ENCODE assay signal across 9 cellular contexts in the genomic region with DNA sequence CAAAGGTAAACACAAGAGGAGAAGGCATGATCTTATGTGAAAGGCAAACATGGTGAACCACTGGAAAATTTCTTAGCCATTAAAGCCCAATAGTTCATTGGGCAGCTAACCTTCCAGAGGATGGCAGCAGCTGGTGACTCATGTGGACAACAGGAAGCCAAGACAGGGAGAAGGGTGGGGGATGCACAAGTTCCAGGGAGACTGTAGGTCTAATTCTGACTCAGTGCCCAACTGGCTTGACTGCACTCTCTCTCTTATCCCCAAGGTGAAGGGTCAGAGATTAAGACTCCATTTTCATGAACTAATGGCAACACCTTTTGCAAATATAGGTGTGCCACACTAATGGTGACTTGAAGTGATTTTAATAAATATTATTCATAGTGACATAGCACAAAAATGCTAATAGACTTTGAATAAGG. TPM values are rescaled to one million over a fixed set of nuclear protein-coding genes. Genes with fewer than 3 reads are reported as not detected.
A peak's percentile ranks its signal among the peaks of the same experiment; 100 is the strongest.
DNase-seq lines count a peak whose midpoint lies in the region; ATAC-seq, FAIRE-seq and TF ChIP-seq lines count a peak whose summit lies in the region.
"Had no signal": no experiment of that assay in that cellular context is flagged by ENCODE, and none has a peak within 500 bp of the region (broad histone marks: within the 10 kb centered on the region; RNA-seq: fewer than 3 reads in every experiment).

No MANE protein-coding gene starts in this region.

- H4K20me1 ChIP-seq in astrocyte (ENCODE audit: insufficient read depth, low read length) (no peaks in the 10 kb centered on the region), hepatocyte (ENCODE audit: insufficient read depth, poor library complexity, severe bottlenecking) (no peaks in the 10 kb centered on the region)

- intact Hi-C loops in MCF 10A (cut with micrococcal nuclease) (loop anchor here (2.0 kb wide), 2 partner anchors 48 to 56 kb away; partner anchors contain the start of gene SLC35B4), breast epithelium (cut with DNase I; ENCODE audit: low total_unique reads) (no loop called here)
- intact Hi-C loops in activated CD4-positive, alpha-beta memory T cell treated with anti-CD3 and anti-CD28 coated beads for 36 hours (cut with micrococcal nuclease), result no loop called here

- FAIRE-seq in astrocyte (lab: Jason Lieb, UNC), result no peak

- TF ChIP-seq POLR2A in breast epithelium (IDR thresholded peaks at IDR 0.05), result no peak

- H3K27me3 Mint-ChIP-seq in MCF 10A (ENCODE audit: insufficient read depth, unreplicated experiment) (no peaks in the 10 kb centered on the region), astrocyte (ENCODE audit: low read depth, unreplicated experiment) (peaks cover 15% of the 10 kb centered on the region)
- peaks cover 17% of the 10 kb centered on the region for H3K27me3 Mint-ChIP-seq in activated CD4-positive, alpha-beta memory T cell treated with anti-CD3 and anti-CD28 coated beads for 36 hours

- H2AFZ ChIP-seq in astrocyte (ENCODE audit: low read depth, low read length), result no peak overlapping the region
- H2AFZ ChIP-seq in hepatocyte, result no peak overlapping the region

- H3K27ac Mint-ChIP-seq in MCF 10A (ENCODE audit: low read depth, unreplicated experiment) (peak overlapping the region; percentile 88), astrocyte (ENCODE audit: unreplicated experiment) (no peak overlapping the region)
- H3K27ac Mint-ChIP-seq in activated CD4-positive, alpha-beta memory T cell treated with anti-CD3 and anti-CD28 coated beads for 36 hours, result no peak overlapping the region

- H3K4me1 Mint-ChIP-seq in MCF 10A (ENCODE audit: insufficient read depth, unreplicated experiment), result peaks cover 54% of the 10 kb centered on the region
- peaks cover 19% of the 10 kb centered on the region for H3K4me1 Mint-ChIP-seq in astrocyte (ENCODE audit: low read depth, unreplicated experiment)
- H3K4me1 Mint-ChIP-seq in activated CD4-positive, alpha-beta memory T cell treated with anti-CD3 and anti-CD28 coated beads for 36 hours (ENCODE audit: low read depth), result no peaks in the 10 kb centered on the region

- no peak for ATAC-seq in HG03432 (IDR thresholded peaks at IDR 0.05; ENCODE audit: unreplicated experiment)

- TF ChIP-seq CTCF in MCF 10A (IDR thresholded peaks at IDR 0.05; ENCODE audit: unreplicated experiment) (no peak), breast epithelium (IDR thresholded peaks at IDR 0.05) (no peak), astrocyte (IDR thresholded peaks at IDR 0.05; ENCODE audit: insufficient read depth, low read depth, low read length) (no peak), hepatocyte (IDR thresholded peaks at IDR 0.05; ENCODE audit: poor library complexity) (no peak)

- H3K4me3 Mint-ChIP-seq in MCF 10A (ENCODE audit: unreplicated experiment) (no peak overlapping the region), astrocyte (ENCODE audit: unreplicated experiment) (no peak overlapping the region)
- H3K4me3 Mint-ChIP-seq in activated CD4-positive, alpha-beta memory T cell treated with anti-CD3 and anti-CD28 coated beads for 36 hours, result no peak overlapping the region

- CTCF ChIA-PET in MCF 10A (lab: Yijun Ruan, JAX), result interaction anchor here (1.0 to 1.1 kb wide), 2 partner anchors 11 to 32 kb away, joined by 4 to 5 read pairs; no protein-coding TSS in a partner anchor
- CTCF ChIA-PET in activated CD4-positive, alpha-beta memory T cell treated with anti-CD3 and anti-CD28 coated beads for 36 hours (lab: Charles Lee), result interaction anchor here (1.7 kb wide), 1 partner anchor 94 kb away, joined by 4 read pairs; the partner anchor contains the start of gene AKR1B1

- POLR2A ChIA-PET in MCF 10A (lab: Yijun Ruan, JAX), result interaction anchor here (0.9 to 2.6 kb wide), 4 partner anchors 9 to 235 kb away, joined by 5 to 12 read pairs (median 7); partner anchors contain the start of gene SLC35B4
- POLR2A ChIA-PET in activated CD4-positive, alpha-beta memory T cell treated with anti-CD3 and anti-CD28 coated beads for 36 hours (lab: Charles Lee), result no interaction called here

- H3K9me3 ChIP-seq in breast epithelium, result no peaks in the 10 kb centered on the region
- H3K9me3 ChIP-seq in astrocyte (ENCODE audit: insufficient read depth, low read depth, low read length), result no peaks in the 10 kb centered on the region
- H3K9me3 ChIP-seq in hepatocyte (ENCODE audit: low read depth), result no peaks in the 10 kb centered on the region

- H3K9me3 Mint-ChIP-seq in MCF 10A (ENCODE audit: unreplicated experiment) (no peaks in the 10 kb centered on the region), astrocyte (ENCODE audit: unreplicated experiment) (peaks cover 2% of the 10 kb centered on the region)
- H3K9me3 Mint-ChIP-seq in activated CD4-positive, alpha-beta memory T cell treated with anti-CD3 and anti-CD28 coated beads for 36 hours, result no peaks in the 10 kb centered on the region

- H3K4me1 ChIP-seq in breast epithelium, result peaks cover 0 to 8% of the 10 kb centered on the region in 2 donors
- peaks cover 4% of the 10 kb centered on the region for H3K4me1 ChIP-seq in astrocyte (ENCODE audit: insufficient read depth, low read length)
- H3K4me1 ChIP-seq in hepatocyte (ENCODE audit: insufficient read depth), result peaks cover 21% of the 10 kb centered on the region

- H3K27ac ChIP-seq in breast epithelium (no peak overlapping the region), astrocyte (ENCODE audit: low read depth, low read length) (no peak overlapping the region), hepatocyte (peak overlapping the region; percentile 82)

- no peaks in the 10 kb centered on the region for H3K9me2 ChIP-seq in hepatocyte (replicated peaks; ENCODE audit: insufficient read depth)

- no peak overlapping the region for H3K9ac ChIP-seq in astrocyte (ENCODE audit: low read length)

- no peaks in the 10 kb centered on the region for H3K27me3 ChIP-seq in breast epithelium
- no peaks in the 10 kb centered on the region for H3K27me3 ChIP-seq in astrocyte (ENCODE audit: insufficient read depth, low read length)
- no peaks in the 10 kb centered on the region for H3K27me3 ChIP-seq in hepatocyte

- DNase-seq in MCF 10A (ENCODE audit: unreplicated experiment) (peak; percentile 92), breast epithelium (ENCODE audit: low spot score in 2 of 2) (no peak), astrocyte (ENCODE audit: low read depth) (peak; percentile 36), hepatocyte (ENCODE audit: low spot score) (peak; percentile 65), cerebellum (ENCODE audit: low spot score) (no peak), cerebellar nuclear complex (lab: John Stamatoyannopoulos, UW) (no peak)
- no peak for DNase-seq in activated CD4-positive, alpha-beta memory T cell treated with anti-CD3 and anti-CD28 coated beads for 36 hours
- DNase-seq: SHP77 treated with DMSO at 0.1 percent for 48 hours had no signal

- H3K79me2 ChIP-seq in astrocyte (ENCODE audit: insufficient read depth, low read length), result no peaks in the 10 kb centered on the region
- no peaks in the 10 kb centered on the region for H3K79me2 ChIP-seq in hepatocyte

- H3K4me3 ChIP-seq in breast epithelium, result no peak overlapping the region
- no peak overlapping the region for H3K4me3 ChIP-seq in astrocyte (ENCODE audit: insufficient read depth, low read depth, low read length)
- H3K4me3 ChIP-seq in hepatocyte, result no peak overlapping the region

- H3K36me3 ChIP-seq in breast epithelium (no peaks in the 10 kb centered on the region), astrocyte (ENCODE audit: insufficient read depth, low read length) (no peaks in the 10 kb centered on the region), hepatocyte (replicated peaks; ENCODE audit: insufficient read depth, low read depth) (no peaks in the 10 kb centered on the region)

- no TSS peak for BruUV-seq in MCF 10A (replicated peaks; lab: Mats Ljungman, UMichigan)

- H3K4me2 ChIP-seq in astrocyte (ENCODE audit: low read length) (no peak overlapping the region), hepatocyte (no peak overlapping the region)

- no peaks in the 10 kb centered on the region for H3K36me3 Mint-ChIP-seq in MCF 10A (ENCODE audit: insufficient read depth, unreplicated experiment)
- no peaks in the 10 kb centered on the region for H3K36me3 Mint-ChIP-seq in astrocyte (ENCODE audit: low read depth, unreplicated experiment)
- H3K36me3 Mint-ChIP-seq in activated CD4-positive, alpha-beta memory T cell treated with anti-CD3 and anti-CD28 coated beads for 36 hours, result no peaks in the 10 kb centered on the region

RNA-seq across cellular contexts. Expression of gene SLC35B4, which starts 47.9 kb away (rescaled TPM):
- 18.6 and 24.5 TPM in 2 replicates for total RNA-seq in MCF 10A (2022)
- 10 to 100 TPM in 1 of 3 donors, 1 to 10 TPM in 2; 7.3 to 13.8 (median 8.5) TPM for total RNA-seq in breast epithelium
- total RNA-seq in astrocyte, result 14.3 and 23.2 TPM in 2 replicates
- total RNA-seq in hepatocyte, result 12.8 and 13.7 TPM in 2 replicates
- 18.8 and 24.1 TPM in 2 replicates for polyA plus RNA-seq in hepatocyte
- 10 to 100 TPM; 10.9 to 14.5 TPM for total RNA-seq in activated CD4-positive, alpha-beta memory T cell treated with anti-CD3 and anti-CD28 coated beads for 36 hours
- total RNA-seq in cerebellum, result 24.3 TPM

Comparison
In these comparisons a context has a peak if more than half of its experiments do, and no peak if none do; other contexts are left out.
1. DNase-seq: peak in MCF 10A (single experiment), astrocyte (single experiment) and hepatocyte (single experiment); none in breast epithelium (0 of 2), activated CD4-positive, alpha-beta memory T cell treated with anti-CD3 and anti-CD28 coated beads for 36 hours (single experiment), cerebellum (single experiment) and cerebellar nuclear complex (0 of 2).